In genomic region chr13:60583911-60584753, GRCh38 we compare ENCODE assay signal across 8 cellular contexts.
DNase-seq lines count a peak whose midpoint lies in the region; ATAC-seq and TF ChIP-seq lines count a peak whose summit lies in the region.

No MANE protein-coding gene starts in this region.

- H3K4me3 ChIP-seq in MG63, result no peak overlapping the region
- peak overlapping the region; percentile 34 for H3K4me3 ChIP-seq in choroid plexus epithelial cell (ENCODE audit: low read depth, low read length)
- H3K4me3 ChIP-seq in osteoblast (ENCODE audit: insufficient read depth, low read length), result peak overlapping the region; percentile 65
- H3K4me3 ChIP-seq in HAP-1, result no peak overlapping the region

- peak overlapping the region; percentile 93 for H3K27ac ChIP-seq in osteoblast (ENCODE audit: low read depth, low read length)

- no peaks in the 10 kb centered on the region for H3K9me3 ChIP-seq in MG63
- no peaks in the 10 kb centered on the region for H3K9me3 ChIP-seq in osteoblast (ENCODE audit: low read depth, low read length)
- H3K9me3 ChIP-seq in HAP-1, result no peaks in the 10 kb centered on the region

- no peak for ATAC-seq in GM18517 (IDR thresholded peaks at IDR 0.05; ENCODE audit: unreplicated experiment)

- TF ChIP-seq CTCF in choroid plexus epithelial cell (conservative IDR thresholded peaks at IDR 0.05; ENCODE audit: low read depth, low read length) (no peak), osteoblast (IDR thresholded peaks at IDR 0.05; ENCODE audit: extremely low read depth, low read depth, low read length) (no peak)

- H2AFZ ChIP-seq in osteoblast (ENCODE audit: low read length), result peak overlapping the region; percentile 90

- H3K4me1 ChIP-seq in osteoblast (ENCODE audit: insufficient read depth, low read length) (peaks cover 26% of the 10 kb centered on the region), HAP-1 (peaks cover 13% of the 10 kb centered on the region)

- DNase-seq in GM04503 (ENCODE audit: low read depth) (peak; percentile 65), MG63 (peak; percentile 25), choroid plexus epithelial cell (ENCODE audit: low read depth) (peak; percentile 93), osteoblast (ENCODE audit: insufficient read length, low spot score, missing footprints) (peak; percentile 82), DMS53 treated with DMSO at 0.1 percent for 48 hours (lab: John Stamatoyannopoulos, UW; ENCODE audit: unreplicated experiment) (no peak), HAP-1 (ENCODE audit: low spot score in 2 of 2) (no peak), CD1c-positive myeloid dendritic cell (ENCODE audit: extremely low spot score) (no peak)

- in situ Hi-C loops in HAP-1 (cut with MboI; ENCODE audit: low sequenced_read_pairs), result no loop called here

- peak overlapping the region; percentile 87 for H3K4me2 ChIP-seq in osteoblast (ENCODE audit: insufficient read depth, low read length)

- H3K79me2 ChIP-seq in osteoblast (ENCODE audit: insufficient read depth, low read length), result no peaks in the 10 kb centered on the region

- H3K36me3 ChIP-seq in MG63 (no peaks in the 10 kb centered on the region), osteoblast (ENCODE audit: insufficient read depth, low read length) (no peaks in the 10 kb centered on the region), HAP-1 (replicated peaks) (no peaks in the 10 kb centered on the region)

- H4K20me1 ChIP-seq in osteoblast (ENCODE audit: insufficient read depth, low read length), result no peaks in the 10 kb centered on the region

- H3K27me3 ChIP-seq in MG63 (no peaks in the 10 kb centered on the region), osteoblast (ENCODE audit: insufficient read depth, low read length) (no peaks in the 10 kb centered on the region), HAP-1 (ENCODE audit: low read depth) (no peaks in the 10 kb centered on the region)

Comparison
In these comparisons a context has a peak if more than half of its experiments do, and no peak if none do; other contexts are left out.
1. DNase-seq: peak in GM04503 (single experiment), MG63 (single experiment), choroid plexus epithelial cell (single experiment) and osteoblast (single experiment); none in DMS53 treated with DMSO at 0.1 percent for 48 hours (single experiment), HAP-1 (0 of 2) and CD1c-positive myeloid dendritic cell (single experiment).
2. H3K4me3 ChIP-seq: peak in choroid plexus epithelial cell (single experiment) and osteoblast (single experiment); none in MG63 (single experiment) and HAP-1 (single experiment).